In the genomic region with DNA sequence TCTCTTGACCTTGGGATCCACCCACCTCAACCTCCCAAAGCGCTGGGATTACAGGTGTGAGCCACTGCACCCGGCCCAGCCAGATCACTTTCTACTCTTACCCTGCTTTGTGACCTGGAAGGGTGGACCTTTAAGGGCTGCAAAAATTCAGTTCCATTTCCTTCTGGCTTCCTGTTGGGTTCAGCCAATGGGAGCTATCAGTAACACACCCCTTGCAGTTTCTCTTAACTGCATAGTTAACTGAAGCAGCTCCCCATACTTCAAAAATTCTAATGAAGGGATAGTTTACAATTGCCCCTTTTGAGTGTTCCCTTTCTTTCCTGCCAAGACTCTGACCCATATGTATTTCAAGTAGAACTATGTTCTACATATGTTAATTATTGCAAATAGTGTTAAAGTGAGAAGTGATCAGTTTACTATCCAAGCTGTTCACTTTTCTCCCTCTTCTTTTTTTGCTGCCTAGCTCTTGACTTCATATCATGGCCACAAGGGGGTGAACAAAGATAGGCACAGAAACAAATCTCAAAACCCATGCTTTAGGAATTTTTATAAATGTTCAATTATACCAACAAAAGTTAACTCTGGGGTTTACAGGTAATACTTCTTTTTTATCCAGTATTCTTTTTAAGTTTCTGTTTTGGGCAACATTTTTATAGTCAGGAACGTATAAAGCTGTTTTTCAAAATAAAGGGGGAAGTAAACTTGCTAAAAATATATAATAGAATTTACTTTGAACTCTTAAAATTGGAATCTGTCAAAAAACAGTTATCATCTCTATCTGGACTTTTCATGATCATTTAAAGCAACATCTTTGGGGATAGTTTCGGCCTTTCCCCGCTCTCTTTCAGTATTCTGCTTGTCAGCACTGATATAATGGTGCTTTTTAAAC, we compare ENCODE assay signal across 8 cellular contexts. TPM values are rescaled to one million over a fixed set of nuclear protein-coding genes. Genes with fewer than 3 reads are reported as not detected.
DNase-seq lines count a peak whose midpoint lies in the region; ATAC-seq, FAIRE-seq and TF ChIP-seq lines count a peak whose summit lies in the region.

No MANE protein-coding gene starts in this region.

- H3K27me3 Mint-ChIP-seq in neural progenitor cell (ENCODE audit: insufficient read depth, low read depth), result no peaks in the 10 kb centered on the region

- TF ChIP-seq CTCF in neural progenitor cell (IDR thresholded peaks at IDR 0.05), result peak; percentile 81

- H3K4me3 Mint-ChIP-seq in neural progenitor cell, result no peak overlapping the region

- H3K9me3 Mint-ChIP-seq in neural progenitor cell, result no peaks in the 10 kb centered on the region

- no peaks in the 10 kb centered on the region for H3K79me2 ChIP-seq in neural progenitor cell (ENCODE audit: low read depth)

- no peaks in the 10 kb centered on the region for H3K4me1 Mint-ChIP-seq in neural progenitor cell

- in situ Hi-C loops in ACHN (cut with HindIII; ENCODE audit: low pct_ligation_motif_present, low pct_unique_long_range_greater_than_20kb, low sequenced_read_pairs), result no loop called here

- DNase-seq in ACHN (peak; percentile 58), NCI-H748 (lab: John Stamatoyannopoulos, UW; ENCODE audit: unreplicated experiment) (peak; percentile 2), dedifferentiated amniotic fluid mesenchymal stem cell (ENCODE audit: extremely low spot score) (peak; percentile 66), neural progenitor cell (ENCODE audit: low spot score) (peak; percentile 32)
- DNase-seq in activated CD8-positive, alpha-beta memory T cell treated with anti-CD3 and anti-CD28 coated beads, Interleukin-2, amount 50 U/mL, for 4 hours, result no peak

- no peak for ATAC-seq in GM18520 (IDR thresholded peaks at IDR 0.05; ENCODE audit: unreplicated experiment)
- ATAC-seq in GM19023 (IDR thresholded peaks at IDR 0.05; ENCODE audit: unreplicated experiment), result no peak

- H3K36me3 Mint-ChIP-seq in neural progenitor cell, result no peaks in the 10 kb centered on the region

- no peak overlapping the region for H3K27ac Mint-ChIP-seq in neural progenitor cell

- no peak overlapping the region for H3K4me3 ChIP-seq in neural progenitor cell

- H3K4me1 ChIP-seq in neural progenitor cell, result no peaks in the 10 kb centered on the region

- H4K20me1 ChIP-seq in neural progenitor cell (ENCODE audit: low read depth), result no peaks in the 10 kb centered on the region

- H3K4me2 ChIP-seq in neural progenitor cell, result no peak overlapping the region

- peak overlapping the region; percentile 32 for H2AFZ ChIP-seq in neural progenitor cell (replicated peaks)

- no peaks in the 10 kb centered on the region for H3F3A ChIP-seq in neural progenitor cell (ENCODE audit: low read depth)

- H3K27ac ChIP-seq in neural progenitor cell, result no peak overlapping the region

- no peak overlapping the region for H3K9ac ChIP-seq in neural progenitor cell

- peak; percentile 95 for FAIRE-seq in G401.6 (lab: Jason Lieb, UNC)

- no peaks in the 10 kb centered on the region for H3K27me3 ChIP-seq in neural progenitor cell

- no peaks in the 10 kb centered on the region for H3K9me3 ChIP-seq in neural progenitor cell (ENCODE audit: low read depth)

- no peaks in the 10 kb centered on the region for H3K36me3 ChIP-seq in neural progenitor cell

RNA-seq across cellular contexts. Expression of gene PGBD4, which starts 8.1 kb away (rescaled TPM):
- 0.93 and 1.7 TPM in 2 replicates for total RNA-seq in neural progenitor cell (ENCODE audit: low replicate concordance)

RNA-seq across cellular contexts. Expression of gene EMC7, which starts 8.4 kb away (rescaled TPM):
- total RNA-seq in neural progenitor cell (ENCODE audit: low replicate concordance), result 18.6 and 25.6 TPM in 2 replicates
